ENCODE assay signal across 1 cellular context in genomic region chr11:69138265-69138664, GRCh38.
TF ChIP-seq lines count a peak whose summit lies in the region.

No MANE protein-coding gene starts in this region.

TF ChIP-seq in WTC11, 78 proteins besides CTCF, POLR2A, EP300 and RAD21 (continued from another document):
- TF ChIP-seq E2F4 (CRISPR knock-in tag; IDR thresholded peaks at IDR 0.05; ENCODE audit: borderline replicate concordance, low read depth) (no peak), IRF1 (CRISPR knock-in tag; IDR thresholded peaks at IDR 0.05) (no peak), SMAD4 (CRISPR knock-in tag; IDR thresholded peaks at IDR 0.05) (no peak), GTF2I (CRISPR knock-in tag; conservative IDR thresholded peaks at IDR 0.05) (no peak), FOXK1 (CRISPR knock-in tag; IDR thresholded peaks at IDR 0.05) (no peak), ZNF512 (CRISPR knock-in tag; IDR thresholded peaks at IDR 0.05; ENCODE audit: borderline replicate concordance) (no peak), ZBTB21 (CRISPR knock-in tag; IDR thresholded peaks at IDR 0.05; ENCODE audit: borderline replicate concordance) (no peak), SP1 (CRISPR knock-in tag; conservative IDR thresholded peaks at IDR 0.05) (no peak), CREB1 (CRISPR knock-in tag; IDR thresholded peaks at IDR 0.05) (no peak)
TF ChIP-seq in WTC11: peak in this region for 0.
